ENCODE assay signal across 20 cellular contexts in the genomic region with DNA sequence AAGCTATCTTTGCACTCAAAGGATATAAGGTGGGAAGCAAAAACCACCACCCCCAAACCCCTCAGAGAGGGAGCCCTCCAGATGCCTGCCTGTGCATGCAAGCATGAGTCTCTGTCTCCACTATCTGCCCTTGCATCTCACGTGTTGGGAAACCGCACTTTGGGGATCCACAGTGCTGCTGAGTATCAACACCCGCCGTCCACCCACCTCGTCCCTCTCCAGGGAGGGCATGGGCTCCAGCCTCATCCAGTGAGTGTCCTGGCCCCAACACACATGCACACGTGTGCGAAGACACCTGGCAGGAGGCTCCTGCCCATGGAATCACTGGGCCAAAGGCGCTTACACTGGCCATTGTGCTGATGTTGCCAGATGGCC. TPM values are rescaled to one million over a fixed set of nuclear protein-coding genes. Genes with fewer than 3 reads are reported as not detected.
DNase-seq lines count a peak whose midpoint lies in the region; ATAC-seq, FAIRE-seq and TF ChIP-seq lines count a peak whose summit lies in the region.
"Had no signal": no experiment of that assay in that cellular context is flagged by ENCODE, and none has a peak within 500 bp of the region (broad histone marks: within the 10 kb centered on the region; RNA-seq: fewer than 3 reads in every experiment).

No MANE protein-coding gene starts in this region.

- H3K27ac ChIP-seq in K562 (ENCODE audit: extremely low read depth, low read depth, low read length), result no peak overlapping the region
- no peak overlapping the region for H3K27ac ChIP-seq in mesenchymal stem cell (ENCODE audit: low read length, poor library complexity, severe bottlenecking)
- H3K27ac ChIP-seq in osteoblast (ENCODE audit: low read depth, low read length), result no peak overlapping the region
- H3K27ac ChIP-seq in MM.1S (ENCODE audit: low read length), result no peak overlapping the region

- H3K4me2 ChIP-seq in K562 (ENCODE audit: insufficient read depth, low read length) (no peak overlapping the region), mesenchymal stem cell (ENCODE audit: low read length, poor library complexity, severe bottlenecking) (no peak overlapping the region), osteoblast (ENCODE audit: insufficient read depth, low read length) (no peak overlapping the region), MM.1S (ENCODE audit: low read depth, low read length) (no peak overlapping the region)

- H2BK12ac ChIP-seq in mesenchymal stem cell (ENCODE audit: low read length in 2 of 2), result no peak overlapping the region

- H3K9ac ChIP-seq in K562 (ENCODE audit: insufficient read depth in 1 of 2, low read depth in 2 of 2, low read length in 2 of 2) (peak overlapping the region in 1 of 2 experiments; percentile 4; a peak in 1 of 4 replicates), mesenchymal stem cell (ENCODE audit: low read length) (no peak overlapping the region), MM.1S (ENCODE audit: low read length) (no peak overlapping the region)

- H3K9me2 ChIP-seq in MM.1S (replicated peaks; ENCODE audit: insufficient read depth, low read length), result no peaks in the 10 kb centered on the region

- TF ChIP-seq CTCF in K562 (IDR thresholded peaks at IDR 0.05 in 2 of 3, conservative IDR thresholded peaks at IDR 0.05 in 1 of 3; ENCODE audit: insufficient read depth in 2 of 3, low read depth in 1 of 3, low read length in 3 of 3) (no peak), osteoblast (IDR thresholded peaks at IDR 0.05; ENCODE audit: extremely low read depth, low read depth, low read length) (no peak), MM.1S (IDR thresholded peaks at IDR 0.05; ENCODE audit: low read length) (no peak)

- H3K14ac ChIP-seq in mesenchymal stem cell (ENCODE audit: low read length in 2 of 2), result no peak overlapping the region

- no peak for TF ChIP-seq POLR2A in K562 (conservative IDR thresholded peaks at IDR 0.05)
- TF ChIP-seq POLR2A in erythroblast (IDR thresholded peaks at IDR 0.05; ENCODE audit: low read length), result no peak

- H2BK15ac ChIP-seq in mesenchymal stem cell (ENCODE audit: low read depth, poor library complexity, severe bottlenecking), result no peak overlapping the region

- H4K20me1 ChIP-seq in K562 (replicated peaks; ENCODE audit: control insufficient read depth, insufficient read depth, low read length) (no peaks in the 10 kb centered on the region), osteoblast (ENCODE audit: insufficient read depth, low read length) (peaks cover 9% of the 10 kb centered on the region), MM.1S (ENCODE audit: insufficient read depth, low read length) (0 out of 2 replicates have a peak, but pooled peaks cover 6% of the 10 kb centered on the region)

- H3K27me3 ChIP-seq in K562 (ENCODE audit: control insufficient read depth in 2 of 2, insufficient read depth in 2 of 2, low read length in 2 of 2) (peaks cover 0 to 37% of the 10 kb centered on the region in 2 experiments; a peak in 3 of 5 replicates), mesenchymal stem cell (ENCODE audit: control insufficient read depth in 1 of 2, insufficient read depth in 1 of 2, low read length in 2 of 2) (peaks cover 22 to 46% of the 10 kb centered on the region in 2 experiments), osteoblast (ENCODE audit: insufficient read depth, low read length) (peaks cover 8% of the 10 kb centered on the region), MM.1S (replicated peaks; ENCODE audit: insufficient read depth, low read length) (peaks cover 56% of the 10 kb centered on the region)

- H3K4me3 ChIP-seq in K562 (no peak overlapping the region), mesenchymal stem cell (ENCODE audit: insufficient read depth in 1 of 2, low read depth in 1 of 2, low read length in 2 of 2) (no peak overlapping the region), osteoblast (ENCODE audit: insufficient read depth, low read length) (no peak overlapping the region), MM.1S (ENCODE audit: low read length) (no peak overlapping the region)
- H3K4me3 ChIP-seq: HAP-1 had no signal

- H3K79me2 ChIP-seq in K562 (ENCODE audit: control insufficient read depth, insufficient read depth, low read length), result peaks cover 14% of the 10 kb centered on the region
- peaks cover 13% of the 10 kb centered on the region for H3K79me2 ChIP-seq in osteoblast (ENCODE audit: insufficient read depth, low read length)
- peaks cover 12% of the 10 kb centered on the region for H3K79me2 ChIP-seq in MM.1S (ENCODE audit: low read length)

- no peak for TF ChIP-seq EP300 in K562 (IDR thresholded peaks at IDR 0.05; ENCODE audit: low read length)

- ATAC-seq in K562, result no peak

- H3K36me3 ChIP-seq in K562 (ENCODE audit: control insufficient read depth, insufficient read depth, low read length), result peaks cover 8% of the 10 kb centered on the region
- H3K36me3 ChIP-seq in mesenchymal stem cell (ENCODE audit: control insufficient read depth in 1 of 2, insufficient read depth in 2 of 2, low read depth in 1 of 2, low read length in 2 of 2), result peaks cover 0 to 3% of the 10 kb centered on the region in 2 experiments
- H3K36me3 ChIP-seq in osteoblast (ENCODE audit: insufficient read depth, low read length), result peaks cover 5% of the 10 kb centered on the region
- H3K36me3 ChIP-seq in MM.1S (replicated peaks; ENCODE audit: insufficient read depth, low read length), result no peaks in the 10 kb centered on the region

- H3K23ac ChIP-seq in mesenchymal stem cell (ENCODE audit: low read length in 2 of 2), result no peak overlapping the region

- H3K9me1 ChIP-seq in K562 (ENCODE audit: control insufficient read depth, insufficient read depth, low read length), result no peaks in the 10 kb centered on the region

- POLR2A ChIA-PET in K562 (lab: Yijun Ruan, JAX), result interaction anchor here (0.6 kb wide), 2 partner anchors 9 to 26 kb away, joined by 3 to 4 read pairs; no protein-coding TSS in a partner anchor

- CTCF ChIA-PET in K562 (lab: Yijun Ruan, JAX; ENCODE audit: low intra/inter-chr PET ratio), result no interaction called here

- DNase-seq in K562 (ENCODE audit: extremely low read depth in 1 of 4, low spot score in 3 of 4) (no peak), mesenchymal stem cell (no peak), osteoblast (ENCODE audit: insufficient read length, low spot score, missing footprints) (peak; percentile 38), erythroblast (lab: John Stamatoyannopoulos, UW) (no peak), NCI-H69 (lab: John Stamatoyannopoulos, UW) (no peak), MM.1S (no peak)
- DNase-seq: C1 segment of cervical spinal cord; Calu3; CD4-positive, alpha-beta memory T cell; COR-L47; DMS53; DMS79 treated with DMSO at 0.1 percent for 48 hours; GOT3 had no signal

- H3K9me3 ChIP-seq in K562 (replicated peaks; ENCODE audit: control insufficient read depth, insufficient read depth, low read depth, low read length) (no peaks in the 10 kb centered on the region), mesenchymal stem cell (ENCODE audit: control insufficient read depth, low read length) (no peaks in the 10 kb centered on the region), osteoblast (ENCODE audit: low read depth, low read length) (no peaks in the 10 kb centered on the region), MM.1S (replicated peaks; ENCODE audit: insufficient read depth, low read length) (no peaks in the 10 kb centered on the region)
- H3K9me3 ChIP-seq: HAP-1 had no signal

- no peak overlapping the region for H3K4ac ChIP-seq in mesenchymal stem cell (ENCODE audit: low read depth in 1 of 2, low read length in 2 of 2)

- H3K18ac ChIP-seq in mesenchymal stem cell (ENCODE audit: low read depth in 1 of 2, low read length in 2 of 2), result no peak overlapping the region

- no peak overlapping the region for H2BK5ac ChIP-seq in mesenchymal stem cell (ENCODE audit: low read depth, low read length, poor library complexity, severe bottlenecking)

- H4K91ac ChIP-seq in mesenchymal stem cell (ENCODE audit: low read length), result no peak overlapping the region

- TF ChIP-seq RAD21 in K562 (CRISPR knock-in tag; conservative IDR thresholded peaks at IDR 0.05 in 1 of 2, IDR thresholded peaks at IDR 0.05 in 1 of 2), result no peak

- no TSS peak for BruUV-seq in K562 (replicated peaks; lab: Mats Ljungman, UMichigan)

- in situ Hi-C loops in K562 (cut with MboI), result no loop called here

- no peaks in the 10 kb centered on the region for H3F3A ChIP-seq in MM.1S (ENCODE audit: insufficient read depth, low read length)

- WGBS in K562 (ENCODE audit: insufficient coverage, low coverage, missing lambda C conversion rate), result 5% methylated on average over 8 of the region's 8 CpGs
- WGBS in mesenchymal stem cell, result 88% methylated on average over 8 of the region's 8 CpGs

- H2AFZ ChIP-seq in K562 (ENCODE audit: low read depth, low read length) (no peak overlapping the region), mesenchymal stem cell (ENCODE audit: low read depth, low read length) (no peak overlapping the region), osteoblast (ENCODE audit: low read length) (no peak overlapping the region), MM.1S (ENCODE audit: low read length) (no peak overlapping the region)

- no peak for FAIRE-seq in K562 (lab: Jason Lieb, UNC)
- FAIRE-seq: G401.6, GM12892, H54 had no signal

- peak overlapping the region; percentile 20 for H2AK5ac ChIP-seq in mesenchymal stem cell (ENCODE audit: low read length, severe bottlenecking)

- H3K79me1 ChIP-seq in mesenchymal stem cell (replicated peaks; ENCODE audit: low read length, poor library complexity, severe bottlenecking), result no peaks in the 10 kb centered on the region

- H3K4me1 ChIP-seq in K562 (replicated peaks in 1 of 2; ENCODE audit: control insufficient read depth in 2 of 2, insufficient read depth in 2 of 2, low read length in 2 of 2) (peaks cover 13 to 36% of the 10 kb centered on the region in 2 experiments; a peak in 4 of 5 replicates), mesenchymal stem cell (ENCODE audit: control insufficient read depth, insufficient read depth, low read depth, low read length) (peaks cover 34% of the 10 kb centered on the region), osteoblast (ENCODE audit: insufficient read depth, low read length) (peaks cover 12% of the 10 kb centered on the region), MM.1S (ENCODE audit: low read length) (peaks cover 12% of the 10 kb centered on the region)

- H2BK120ac ChIP-seq in mesenchymal stem cell (ENCODE audit: low read depth, low read length), result no peak overlapping the region

- H4K8ac ChIP-seq in mesenchymal stem cell (ENCODE audit: low read length), result no peak overlapping the region

- intact Hi-C loops in K562 (cut with micrococcal nuclease), result no loop called here

RNA-seq across cellular contexts. Expression of a gene that starts 3.5 kb away (rescaled TPM):
- 41.5 and 53.5 TPM in 2 replicates for total RNA-seq in K562 (2011; cell fraction: chromatin; rRNA removed; ENCODE audit: low replicate concordance)
- total RNA-seq in K562 (2011; cell fraction: nucleolus; rRNA removed), result 31.1 and 36.5 TPM in 2 replicates
- 30.2 and 31.3 TPM in 2 replicates for total RNA-seq in K562 (2011; cell fraction: nucleoplasm; rRNA removed)
- total RNA-seq in K562 (2014; rRNA removed), result 20.8 and 26.6 TPM in 2 replicates
- total RNA-seq in K562 (2014; rRNA removed; fragmentation: Illumina TruSeq; extraction: Trizol), result 18.0 and 19.0 TPM in 2 replicates
- total RNA-seq in K562 (2015; rRNA removed; fragmentation: Illumina TruSeq; extraction: Trizol), result 26.5 and 27.8 TPM in 2 replicates
- 41.8 and 42.4 TPM in 2 replicates for total RNA-seq in K562 (2021)
- polyA plus RNA-seq in K562 (2011; rRNA removed), result 20.5 and 27.9 TPM in 2 replicates
- 21.3 and 25.6 TPM in 2 replicates for polyA plus RNA-seq in K562 (2011; cell fraction: cytosol; rRNA removed)
- polyA plus RNA-seq in K562 (2011; cell fraction: nucleus; rRNA removed), result 38.5 and 52.3 TPM in 2 replicates
- 27.6 and 28.6 TPM in 2 replicates for polyA plus RNA-seq in K562 (2012)
- 29.3 and 31.6 TPM in 2 replicates for polyA plus RNA-seq in K562 (2014; fragmentation: Illumina TruSeq; extraction: Trizol)
- 10 to 100 TPM; 10.1 to 11.1 TPM for polyA plus RNA-seq in K562 (2014; fragmentation: Nextera tagmentation; extraction: Ambion mirVana)
- polyA plus RNA-seq in K562 (2014; rRNA removed), result 28.6 and 33.2 TPM in 2 replicates
- polyA minus RNA-seq in K562 (2011; rRNA and poly(A)+ RNA removed), result 14.0 and 22.8 TPM in 2 replicates
- polyA minus RNA-seq in K562 (2011; cell fraction: cytosol; rRNA and poly(A)+ RNA removed), result 24.0 and 25.9 TPM in 2 replicates
- 8.9 and 11.0 TPM in 2 replicates for polyA minus RNA-seq in K562 (2011; cell fraction: nucleus; rRNA and poly(A)+ RNA removed)
- 32.3 TPM for polyA plus RNA-seq in mesenchymal stem cell (2013, experiment 1 of 2)
- 32.4 TPM for polyA plus RNA-seq in mesenchymal stem cell (2013, experiment 2 of 2)
- total RNA-seq in osteoblast, result 23.9 and 26.8 TPM in 2 replicates

RNA-seq across cellular contexts. Expression of a gene that starts 16.3 kb away (rescaled TPM):
- total RNA-seq in K562 (2011; cell fraction: chromatin; rRNA removed; ENCODE audit: low replicate concordance), result 0.51 and 0.74 TPM in 2 replicates
- 1.3 and 1.4 TPM in 2 replicates for total RNA-seq in K562 (2011; cell fraction: nucleolus; rRNA removed)
- total RNA-seq in K562 (2011; cell fraction: nucleoplasm; rRNA removed), result 0.46 and 0.88 TPM in 2 replicates
- total RNA-seq in K562 (2014; rRNA removed) (not detected in 2 replicates), K562 (2014; rRNA removed; fragmentation: Illumina TruSeq; extraction: Trizol) (not detected in 2 replicates), K562 (2015; rRNA removed; fragmentation: Illumina TruSeq; extraction: Trizol) (0.14 TPM in 1 of 2 replicates, not detected in the other), K562 (2021) (0.18 and 0.27 TPM in 2 replicates), osteoblast (under 0.01 and 0.29 TPM in 2 replicates)
- polyA plus RNA-seq in K562 (2011; rRNA removed) (0.14 and 0.24 TPM in 2 replicates), K562 (2014; fragmentation: Illumina TruSeq; extraction: Trizol) (not detected in 2 replicates), K562 (2014; fragmentation: Nextera tagmentation; extraction: Ambion mirVana) (not detected), K562 (2014; rRNA removed) (0.16 and 0.19 TPM in 2 replicates)
- 0.12 and 0.88 TPM in 2 replicates for polyA plus RNA-seq in K562 (2011; cell fraction: cytosol; rRNA removed)
- polyA plus RNA-seq in K562 (2011; cell fraction: nucleus; rRNA removed), result 1.5 and 2.8 TPM in 2 replicates
- polyA plus RNA-seq in K562 (2012), result 0.18 and 0.68 TPM in 2 replicates
- not detected in 2 replicates for polyA minus RNA-seq in K562 (2011; rRNA and poly(A)+ RNA removed)
- not detected in 2 replicates for polyA minus RNA-seq in K562 (2011; cell fraction: cytosol; rRNA and poly(A)+ RNA removed)
- polyA minus RNA-seq in K562 (2011; cell fraction: nucleus; rRNA and poly(A)+ RNA removed), result 0.44 and 0.81 TPM in 2 replicates
- 1.6 TPM for polyA plus RNA-seq in mesenchymal stem cell (2013, experiment 1 of 2)
- polyA plus RNA-seq in mesenchymal stem cell (2013, experiment 2 of 2), result 1.5 TPM
- total RNA-seq: A172; A673; CD4-positive, alpha-beta memory T cell had no signal
- polyA plus RNA-seq: BJ; CD4-positive, alpha-beta memory T cell had no signal

RNA-seq across cellular contexts. Expression of a gene that starts 34.8 kb away (rescaled TPM):
- total RNA-seq in K562 (2011; cell fraction: chromatin; rRNA removed; ENCODE audit: low replicate concordance), result not detected in 2 replicates
- not detected in 2 replicates for total RNA-seq in K562 (2011; cell fraction: nucleolus; rRNA removed)
- total RNA-seq in K562 (2011; cell fraction: nucleoplasm; rRNA removed), result not detected in 2 replicates
- total RNA-seq in K562 (2014; rRNA removed) (not detected in 2 replicates), K562 (2014; rRNA removed; fragmentation: Illumina TruSeq; extraction: Trizol) (not detected in 2 replicates), K562 (2015; rRNA removed; fragmentation: Illumina TruSeq; extraction: Trizol) (not detected in 2 replicates), K562 (2021) (not detected in 2 replicates), osteoblast (not detected in 2 replicates)
- polyA plus RNA-seq in K562 (2011; rRNA removed) (not detected in 2 replicates), K562 (2014; fragmentation: Illumina TruSeq; extraction: Trizol) (not detected in 2 replicates), K562 (2014; fragmentation: Nextera tagmentation; extraction: Ambion mirVana) (not detected), K562 (2014; rRNA removed) (not detected in 2 replicates)
- polyA plus RNA-seq in K562 (2011; cell fraction: cytosol; rRNA removed), result not detected in 2 replicates
- not detected in 2 replicates for polyA plus RNA-seq in K562 (2011; cell fraction: nucleus; rRNA removed)
- polyA plus RNA-seq in K562 (2012), result not detected in 2 replicates
- polyA minus RNA-seq in K562 (2011; rRNA and poly(A)+ RNA removed), result not detected in 2 replicates
- not detected in 2 replicates for polyA minus RNA-seq in K562 (2011; cell fraction: cytosol; rRNA and poly(A)+ RNA removed)
- not detected in 2 replicates for polyA minus RNA-seq in K562 (2011; cell fraction: nucleus; rRNA and poly(A)+ RNA removed)
- 0.10 TPM for polyA plus RNA-seq in mesenchymal stem cell (2013, experiment 1 of 2)
- polyA plus RNA-seq in mesenchymal stem cell (2013, experiment 2 of 2), result not detected
- total RNA-seq: A172; A673; Calu3; CD4-positive, alpha-beta memory T cell had no signal
- polyA plus RNA-seq: BJ; CD4-positive, alpha-beta memory T cell had no signal

RNA-seq across cellular contexts. Expression of a gene that starts 53.2 kb away (rescaled TPM):
- 379 and 853 TPM in 2 replicates for total RNA-seq in K562 (2011; cell fraction: chromatin; rRNA removed; ENCODE audit: low replicate concordance)
- 493 and 502 TPM in 2 replicates for total RNA-seq in K562 (2011; cell fraction: nucleolus; rRNA removed)
- total RNA-seq in K562 (2011; cell fraction: nucleoplasm; rRNA removed), result 305 and 355 TPM in 2 replicates
- total RNA-seq in K562 (2014; rRNA removed), result 42.4 and 44.3 TPM in 2 replicates
- total RNA-seq in K562 (2014; rRNA removed; fragmentation: Illumina TruSeq; extraction: Trizol), result 15.7 and 17.6 TPM in 2 replicates
- total RNA-seq in K562 (2015; rRNA removed; fragmentation: Illumina TruSeq; extraction: Trizol), result 33.5 and 33.9 TPM in 2 replicates
- 85.3 and 102 TPM in 2 replicates for total RNA-seq in K562 (2021)
- 39.1 and 89.8 TPM in 2 replicates for polyA plus RNA-seq in K562 (2011; rRNA removed)
- polyA plus RNA-seq in K562 (2011; cell fraction: cytosol; rRNA removed), result 59.1 and 89.5 TPM in 2 replicates
- 848 and 934 TPM in 2 replicates for polyA plus RNA-seq in K562 (2011; cell fraction: nucleus; rRNA removed)
- 64.7 and 85.4 TPM in 2 replicates for polyA plus RNA-seq in K562 (2012)
- polyA plus RNA-seq in K562 (2014; fragmentation: Illumina TruSeq; extraction: Trizol), result 24.9 and 45.2 TPM in 2 replicates
- under 1 TPM; 0.53 to 0.95 TPM for polyA plus RNA-seq in K562 (2014; fragmentation: Nextera tagmentation; extraction: Ambion mirVana)
- polyA plus RNA-seq in K562 (2014; rRNA removed), result 54.4 and 73.2 TPM in 2 replicates
- 24.6 and 29.9 TPM in 2 replicates for polyA minus RNA-seq in K562 (2011; rRNA and poly(A)+ RNA removed)
- polyA minus RNA-seq in K562 (2011; cell fraction: cytosol; rRNA and poly(A)+ RNA removed), result 33.3 and 40.3 TPM in 2 replicates
- polyA minus RNA-seq in K562 (2011; cell fraction: nucleus; rRNA and poly(A)+ RNA removed), result 103 and 183 TPM in 2 replicates
- 62.8 TPM for polyA plus RNA-seq in mesenchymal stem cell (2013, experiment 1 of 2)
- 60.5 TPM for polyA plus RNA-seq in mesenchymal stem cell (2013, experiment 2 of 2)
- 63.1 and 68.4 TPM in 2 replicates for total RNA-seq in osteoblast
